ENCODE assay signal across 12 cellular contexts in the genomic region with DNA sequence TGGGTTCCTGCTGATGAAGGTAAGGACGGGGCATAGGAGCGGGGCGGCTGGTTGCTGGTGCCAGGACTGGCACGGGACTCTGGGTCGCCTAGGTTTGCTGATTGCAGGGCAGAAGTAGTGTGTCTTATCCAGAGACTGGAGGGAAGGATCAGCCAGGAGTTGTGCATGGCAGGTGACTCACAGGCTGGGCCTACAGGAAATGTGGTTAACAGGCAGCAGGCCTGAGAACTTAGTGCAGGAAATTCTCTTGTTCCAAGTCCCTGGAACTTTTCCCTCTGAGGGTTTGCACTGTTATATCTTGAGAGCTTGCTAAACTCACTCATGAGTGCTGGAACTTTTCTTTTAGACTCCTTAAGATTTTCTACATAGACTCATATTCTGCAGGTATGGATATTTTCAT.
DNase-seq lines count a peak whose midpoint lies in the region; ATAC-seq, FAIRE-seq and TF ChIP-seq lines count a peak whose summit lies in the region.
"Had no signal": no experiment of that assay in that cellular context is flagged by ENCODE, and none has a peak within 500 bp of the region (broad histone marks: within the 10 kb centered on the region; RNA-seq: fewer than 3 reads in every experiment).

No MANE protein-coding gene starts in this region.

- ATAC-seq in HG03045 (IDR thresholded peaks at IDR 0.05; ENCODE audit: unreplicated experiment) = no peak
- ATAC-seq: gastroesophageal sphincter had no signal

- H3K36me3 ChIP-seq in osteoblast (ENCODE audit: insufficient read depth, low read length) = no peaks in the 10 kb centered on the region
- H3K36me3 ChIP-seq: gastroesophageal sphincter had no signal

- no peaks in the 10 kb centered on the region for H3K79me2 ChIP-seq in osteoblast (ENCODE audit: insufficient read depth, low read length)

- DNase-seq in GM04504 (ENCODE audit: low read depth) (peak; percentile 74), RCC 7860 (ENCODE audit: low spot score) (peak; percentile 92), epithelial cell of esophagus (ENCODE audit: low read depth) (peak; percentile 90), osteoblast (ENCODE audit: insufficient read length, low spot score, missing footprints) (peak; percentile 94), NK-92 (lab: John Stamatoyannopoulos, UW; ENCODE audit: unreplicated experiment) (no peak), ureter (ENCODE audit: low spot score) (no peak), NCI-H748 (lab: John Stamatoyannopoulos, UW; ENCODE audit: unreplicated experiment) (no peak)
- DNase-seq: activated CD4-positive, CD25-positive, alpha-beta regulatory T cell treated with anti-CD3 and anti-CD28 coated beads, Interleukin-2, amount 50 U/mL, for 72 hours; GF-D8; testis had no signal

- H4K20me1 ChIP-seq in osteoblast (ENCODE audit: insufficient read depth, low read length) = no peaks in the 10 kb centered on the region

- H3K9me3 ChIP-seq in osteoblast (ENCODE audit: low read depth, low read length) = no peaks in the 10 kb centered on the region
- H3K9me3 ChIP-seq: gastroesophageal sphincter, testis had no signal

- peaks cover 21% of the 10 kb centered on the region for H3K4me1 ChIP-seq in osteoblast (ENCODE audit: insufficient read depth, low read length)
- H3K4me1 ChIP-seq: testis had no signal

- TF ChIP-seq CTCF in epithelial cell of esophagus (IDR thresholded peaks at IDR 0.05; ENCODE audit: insufficient read depth, low read depth, low read length, missing control alignments) = no peak
- no peak for TF ChIP-seq CTCF in osteoblast (IDR thresholded peaks at IDR 0.05; ENCODE audit: extremely low read depth, low read depth, low read length)

- peak overlapping the region; percentile 23 for H3K4me2 ChIP-seq in osteoblast (ENCODE audit: insufficient read depth, low read length)

- H3K4me3 ChIP-seq in epithelial cell of esophagus (ENCODE audit: low read length) (no peak overlapping the region), osteoblast (ENCODE audit: insufficient read depth, low read length) (no peak overlapping the region)
- H3K4me3 ChIP-seq: gastroesophageal sphincter, testis had no signal

- no peaks in the 10 kb centered on the region for H3K27me3 ChIP-seq in osteoblast (ENCODE audit: insufficient read depth, low read length)
- H3K27me3 ChIP-seq: testis had no signal

- peak overlapping the region; percentile 58 for H3K27ac ChIP-seq in osteoblast (ENCODE audit: low read depth, low read length)
- H3K27ac ChIP-seq: gastroesophageal sphincter, testis had no signal

- H2AFZ ChIP-seq in osteoblast (ENCODE audit: low read length) = no peak overlapping the region

- peak; percentile 95 for FAIRE-seq in RCC 7860 (lab: Jason Lieb, UNC)

Comparison
In these comparisons a context has a peak if more than half of its experiments do, and no peak if none do; other contexts are left out.
1. DNase-seq: peak in GM04504 (single experiment), RCC 7860 (single experiment), epithelial cell of esophagus (single experiment) and osteoblast (single experiment); none in NK-92 (single experiment), ureter (single experiment) and NCI-H748 (single experiment).